In the genomic region with DNA sequence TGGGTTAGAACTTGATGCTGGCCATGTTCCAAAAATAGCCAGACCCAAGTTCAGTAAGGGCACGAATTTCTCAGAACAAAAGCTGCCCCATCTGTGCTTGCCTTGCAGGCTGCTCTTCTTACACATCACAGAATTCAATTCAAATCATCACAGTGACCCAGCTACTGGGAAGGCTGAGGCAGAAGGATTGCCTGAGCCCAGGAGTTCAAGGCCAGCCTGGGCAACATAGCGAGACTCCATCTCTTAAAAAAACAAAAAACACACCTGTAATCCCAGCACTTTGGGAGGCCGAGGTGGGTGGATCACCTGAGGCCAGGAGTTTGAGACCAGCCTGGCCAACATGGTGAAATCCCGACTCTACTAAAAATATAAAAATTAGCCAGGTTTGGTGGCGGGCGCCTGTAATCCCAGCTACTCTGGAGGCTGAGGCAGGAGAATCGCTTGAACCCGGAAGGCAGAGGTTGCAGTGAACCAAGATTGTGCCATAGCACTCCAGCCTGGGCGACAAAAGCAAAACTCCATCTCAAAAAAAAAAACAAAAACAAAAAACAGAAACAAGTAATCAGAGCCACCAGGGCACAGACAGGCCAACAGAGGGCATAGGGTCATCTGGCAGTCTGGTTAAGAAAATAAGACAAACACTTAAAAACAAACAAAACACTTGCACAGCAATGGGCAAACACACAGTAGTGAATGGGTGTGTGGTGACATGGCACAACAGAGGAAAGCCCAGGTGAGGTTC, we compare ENCODE assay signal across 1 cellular context.
TF ChIP-seq lines count a peak whose summit lies in the region.
"Not testable (repeated sequence)": the region's sequence is repeated elsewhere in the genome, so short reads cannot be mapped to it uniquely, and the experiment has no call there.

No MANE protein-coding gene starts in this region.

TF ChIP-seq in HepG2, 621 proteins besides CTCF, POLR2A, EP300 and RAD21:
- TF ChIP-seq HMG20B (CRISPR knock-in tag; conservative IDR thresholded peaks at IDR 0.05) (0 out of 2 replicates have a peak, but pooled peaks have one; percentile 14), GATAD2A (CRISPR knock-in tag; IDR thresholded peaks at IDR 0.05) (peak; percentile 45; the same call in 1 of the 2 replicates), NCOR1 (IDR thresholded peaks at IDR 0.05; ENCODE audit: borderline replicate concordance, low read length) (peak; percentile 31; the same call in 1 of the 2 replicates), IRF2 (CRISPR knock-in tag; IDR thresholded peaks at IDR 0.05) (peak; percentile 12; the same call in 1 of the 2 replicates), RARA (CRISPR knock-in tag; IDR thresholded peaks at IDR 0.05) (peak; percentile 92), FOXA1 (CRISPR knock-in tag; IDR thresholded peaks at IDR 0.05) (0 out of 2 replicates have a peak, but pooled peaks have one; percentile 21), NR2F6 (IDR thresholded peaks at IDR 0.05) (peak; percentile 70), NR2F6 (CRISPR knock-in tag; IDR thresholded peaks at IDR 0.05) (peak; percentile 69), ZNF770 (CRISPR knock-in tag; IDR thresholded peaks at IDR 0.05) (0 out of 2 replicates have a peak, but pooled peaks have one; percentile 19), HDAC2 (CRISPR knock-in tag; IDR thresholded peaks at IDR 0.05) (peak; percentile 24; the same call in 1 of the 2 replicates), ZNF121 (CRISPR knock-in tag; IDR thresholded peaks at IDR 0.05) (peak; percentile 95), TBL1XR1 (IDR thresholded peaks at IDR 0.05; ENCODE audit: borderline replicate concordance, low read length, partially characterized antibody) (peak; percentile 50), ZFP36L1 (CRISPR knock-in tag; IDR thresholded peaks at IDR 0.05) (0 out of 2 replicates have a peak, but pooled peaks have one; percentile 38), ZNF724P (CRISPR knock-in tag; IDR thresholded peaks at IDR 0.05; ENCODE audit: borderline replicate concordance) (0 out of 2 replicates have a peak, but pooled peaks have one; percentile 11), POGK (CRISPR knock-in tag; conservative IDR thresholded peaks at IDR 0.05) (0 out of 2 replicates have a peak, but pooled peaks have one; percentile 26), SAP130 (CRISPR knock-in tag; IDR thresholded peaks at IDR 0.05; ENCODE audit: low read depth) (peak; percentile 44), SOX13 (CRISPR knock-in tag; conservative IDR thresholded peaks at IDR 0.05 in 1 of 2, IDR thresholded peaks at IDR 0.05 in 1 of 2) (peak in 1 of 2 experiments; percentile 39; a peak in 1 of 4 replicates), KLF6 (CRISPR knock-in tag; IDR thresholded peaks at IDR 0.05) (0 out of 2 replicates have a peak, but pooled peaks have one; percentile 13), MIER3 (CRISPR knock-in tag; IDR thresholded peaks at IDR 0.05; ENCODE audit: borderline replicate concordance) (0 out of 2 replicates have a peak, but pooled peaks have one; percentile 53), NR2F2 (IDR thresholded peaks at IDR 0.05; ENCODE audit: borderline replicate concordance, low read depth) (0 out of 2 replicates have a peak, but pooled peaks have one; percentile 55), NR2F1 (CRISPR knock-in tag; IDR thresholded peaks at IDR 0.05) (peak in 1 of 2 experiments; percentile 58; a peak in 2 of 4 replicates), HMG20A (CRISPR knock-in tag; IDR thresholded peaks at IDR 0.05; ENCODE audit: borderline replicate concordance) (peak; percentile 25; the same call in 1 of the 2 replicates), BCL6 (CRISPR knock-in tag; IDR thresholded peaks at IDR 0.05) (0 out of 2 replicates have a peak, but pooled peaks have one; percentile 9), FOXP1 (CRISPR knock-in tag; IDR thresholded peaks at IDR 0.05) (peak; percentile 79), HHEX (CRISPR knock-in tag; IDR thresholded peaks at IDR 0.05) (0 out of 2 replicates have a peak, but pooled peaks have one; percentile 25), SKI (IDR thresholded peaks at IDR 0.05; ENCODE audit: partially characterized antibody) (peak; percentile 75), RXRA (CRISPR knock-in tag; IDR thresholded peaks at IDR 0.05) (0 out of 2 replicates have a peak, but pooled peaks have one; percentile 14), FOXP4 (CRISPR knock-in tag; IDR thresholded peaks at IDR 0.05) (peak; percentile 58), FOXK2 (IDR thresholded peaks at IDR 0.05) (peak; percentile 74; the same call in 1 of the 2 replicates), TARDBP (CRISPR knock-in tag; IDR thresholded peaks at IDR 0.05) (0 out of 2 replicates have a peak, but pooled peaks have one; percentile 29), ARNT2 (CRISPR knock-in tag; IDR thresholded peaks at IDR 0.05; ENCODE audit: low read depth) (0 out of 2 replicates have a peak, but pooled peaks have one; percentile 29), RXRB (CRISPR knock-in tag; IDR thresholded peaks at IDR 0.05; ENCODE audit: borderline replicate concordance) (peak; percentile 54), FOXK1 (CRISPR knock-in tag; IDR thresholded peaks at IDR 0.05; ENCODE audit: borderline replicate concordance, low read depth) (peak; percentile 61; the same call in 1 of the 2 replicates)
- not testable (repeated sequence) for TF ChIP-seq FOXA1, SOX13, FOXP1 (IDR thresholded peaks at IDR 0.05)
